Comparison of ENCODE assay signal across 21 cellular contexts in the genomic region with DNA sequence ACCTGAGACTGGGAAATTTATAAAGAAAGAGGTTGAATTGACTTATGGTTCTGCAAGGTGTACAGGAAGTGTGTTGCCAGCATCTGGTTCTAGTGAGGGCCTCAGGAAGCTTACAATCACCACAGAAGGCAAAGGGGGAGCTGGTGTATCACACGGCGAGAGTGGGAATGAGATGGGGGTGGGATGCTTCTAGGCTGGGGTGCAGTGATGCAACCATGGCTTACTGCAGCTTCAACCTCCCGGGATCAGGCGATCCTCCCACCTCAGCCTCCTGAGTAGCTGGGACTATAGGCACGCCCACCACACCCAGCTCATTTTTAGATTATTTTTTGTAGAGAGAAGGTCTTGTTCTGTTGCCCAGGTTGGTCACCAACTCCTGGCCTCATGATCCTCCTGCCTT.
"Had no signal": no experiment of that assay in that cellular context is flagged by ENCODE, and none has a peak within 500 bp of the region (broad histone marks: within the 10 kb centered on the region; RNA-seq: fewer than 3 reads in every experiment).

No MANE protein-coding gene starts in this region.

- H3K4me1 Mint-ChIP-seq: activated CD4-positive, alpha-beta T cell treated with anti-CD3 and anti-CD28 coated beads, Interleukin-2, amount 10 ng/mL, durations not matched to agents 7 days and 5 days; stimulated activated effector memory CD8-positive, alpha-beta T cell treated with anti-CD3 and anti-CD28 coated beads, Interleukin-12 subunit alpha, Interleukin-12 subunit beta, amount 100 ng/mL, for 72 hours had no signal

- H3K27ac Mint-ChIP-seq: activated CD4-positive, alpha-beta T cell treated with anti-CD3 and anti-CD28 coated beads, Interleukin-2, amount 10 ng/mL, durations not matched to agents 7 days and 5 days; activated CD8-positive, alpha-beta T cell treated with anti-CD3 and anti-CD28 coated beads, Interleukin-2, amount 10 ng/mL, durations not matched to agents 7 days and 5 days; stimulated activated effector memory CD8-positive, alpha-beta T cell treated with anti-CD3 and anti-CD28 coated beads, Interleukin-12 subunit alpha, Interleukin-12 subunit beta, amount 100 ng/mL, for 72 hours had no signal

- DNase-seq: activated CD4-positive, alpha-beta T cell treated with anti-CD3 and anti-CD28 coated beads, Interleukin-2, amount 10 ng/mL, durations not matched to agents 7 days and 5 days; activated CD4-positive, CD25-positive, alpha-beta regulatory T cell treated with anti-CD3 and anti-CD28 coated beads, Interleukin-2, amount 50 U/mL, for 72 hours; activated CD8-positive, alpha-beta T cell treated with anti-CD3 and anti-CD28 coated beads, Interleukin-2, amount 10 ng/mL, durations not matched to agents 7 days and 5 days; activated gamma-delta T cell treated with Interleukin-2 at 50 U/mL for 16 hours; aorta; dermis blood vessel endothelial cell; effector CD8-positive, alpha-beta T cell; foreskin keratinocyte; left ventricle myocardium superior; mammary epithelial cell; posterior cingulate gyrus; small intestine; stimulated activated CD4-positive, alpha-beta T cell treated with anti-CD3 and anti-CD28 coated beads, Interleukin-2, amount 100 ng/mL, for 24 hours; stomach; transverse colon; uterus had no signal

- H3K27ac ChIP-seq: foreskin keratinocyte, stomach, suprapubic skin, transverse colon, uterus, VCaP had no signal

- H3K36me3 ChIP-seq: stomach, suprapubic skin, transverse colon, uterus had no signal

- H3K4me3 ChIP-seq: stomach, suprapubic skin, transverse colon, uterus had no signal

- H3K9me3 ChIP-seq: stomach, suprapubic skin, transverse colon, uterus had no signal

- H3K36me3 Mint-ChIP-seq: activated naive CD4-positive, alpha-beta T cell treated with anti-CD3 and anti-CD28 coated beads, Interleukin-2, amount 50 U/mL, for 72 hours; stimulated activated effector memory CD8-positive, alpha-beta T cell treated with anti-CD3 and anti-CD28 coated beads, Interleukin-12 subunit alpha, Interleukin-12 subunit beta, amount 100 ng/mL, for 72 hours had no signal

- ATAC-seq: activated CD8-positive, alpha-beta T cell treated with anti-CD3 and anti-CD28 coated beads, Interleukin-2, amount 10 ng/mL, durations not matched to agents 7 days and 5 days; activated naive CD4-positive, alpha-beta T cell treated with anti-CD3 and anti-CD28 coated beads, Interleukin-2, amount 50 U/mL, for 72 hours; foreskin keratinocyte; left ventricle myocardium superior; stimulated activated effector memory CD8-positive, alpha-beta T cell treated with anti-CD3 and anti-CD28 coated beads, Interleukin-12 subunit alpha, Interleukin-12 subunit beta, amount 100 ng/mL, for 72 hours had no signal

- H3K4me3 Mint-ChIP-seq: activated CD4-positive, alpha-beta T cell treated with anti-CD3 and anti-CD28 coated beads, Interleukin-2, amount 10 ng/mL, durations not matched to agents 7 days and 5 days; activated CD8-positive, alpha-beta T cell treated with anti-CD3 and anti-CD28 coated beads, Interleukin-2, amount 10 ng/mL, durations not matched to agents 7 days and 5 days; brain; stimulated activated effector memory CD8-positive, alpha-beta T cell treated with anti-CD3 and anti-CD28 coated beads, Interleukin-12 subunit alpha, Interleukin-12 subunit beta, amount 100 ng/mL, for 72 hours had no signal

- H3K27me3 ChIP-seq: foreskin keratinocyte, stomach, suprapubic skin, transverse colon, uterus had no signal

- H3K9me3 Mint-ChIP-seq: stimulated activated effector memory CD8-positive, alpha-beta T cell treated with anti-CD3 and anti-CD28 coated beads, Interleukin-12 subunit alpha, Interleukin-12 subunit beta, amount 100 ng/mL, for 72 hours had no signal

- H3K4me1 ChIP-seq: uterus had no signal

- H3K27me3 Mint-ChIP-seq: brain had no signal
